1 cellular context compared by ENCODE assay signal in the genomic region with DNA sequence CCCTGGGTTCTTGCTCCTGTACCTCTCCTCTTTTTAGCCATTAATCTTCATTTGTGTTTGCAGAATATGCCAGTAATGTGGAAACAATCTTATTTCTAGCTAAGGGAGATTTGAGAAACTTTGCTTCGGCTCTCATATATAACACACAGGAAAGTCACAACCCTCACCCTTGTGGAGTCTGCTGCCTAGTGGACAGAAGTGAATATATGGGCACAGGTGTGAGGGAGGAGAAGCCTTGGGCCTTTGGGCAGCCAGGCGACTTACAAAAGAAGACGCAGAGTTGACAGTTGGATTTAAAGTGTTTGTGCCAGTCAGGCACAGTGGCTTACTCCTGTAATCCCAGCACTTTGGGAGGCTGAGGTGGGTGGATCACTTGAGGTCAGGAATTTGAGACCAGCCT.
TF ChIP-seq lines count a peak whose summit lies in the region.

No MANE protein-coding gene starts in this region.

TF ChIP-seq in GM12878, 131 proteins besides CTCF, POLR2A, EP300 and RAD21:
- TF ChIP-seq TCF3 (IDR thresholded peaks at IDR 0.05; ENCODE audit: borderline replicate concordance, insufficient read depth, low read depth, low read length) = no peak
- TF ChIP-seq TCF12 (IDR thresholded peaks at IDR 0.05; ENCODE audit: low read depth, low read length) = no peak
- TF ChIP-seq RB1 (IDR thresholded peaks at IDR 0.05; ENCODE audit: borderline replicate concordance) = no peak
- TF ChIP-seq HCFC1 (IDR thresholded peaks at IDR 0.05; ENCODE audit: low read length) = no peak
- peak; percentile 15; the same call in 1 of the 2 replicates for TF ChIP-seq SMC3 (IDR thresholded peaks at IDR 0.05; ENCODE audit: borderline replicate concordance, low read length)
- no peak for TF ChIP-seq BMI1 (IDR thresholded peaks at IDR 0.05; ENCODE audit: borderline replicate concordance)
